1 cellular context compared by ENCODE assay signal in the genomic region with DNA sequence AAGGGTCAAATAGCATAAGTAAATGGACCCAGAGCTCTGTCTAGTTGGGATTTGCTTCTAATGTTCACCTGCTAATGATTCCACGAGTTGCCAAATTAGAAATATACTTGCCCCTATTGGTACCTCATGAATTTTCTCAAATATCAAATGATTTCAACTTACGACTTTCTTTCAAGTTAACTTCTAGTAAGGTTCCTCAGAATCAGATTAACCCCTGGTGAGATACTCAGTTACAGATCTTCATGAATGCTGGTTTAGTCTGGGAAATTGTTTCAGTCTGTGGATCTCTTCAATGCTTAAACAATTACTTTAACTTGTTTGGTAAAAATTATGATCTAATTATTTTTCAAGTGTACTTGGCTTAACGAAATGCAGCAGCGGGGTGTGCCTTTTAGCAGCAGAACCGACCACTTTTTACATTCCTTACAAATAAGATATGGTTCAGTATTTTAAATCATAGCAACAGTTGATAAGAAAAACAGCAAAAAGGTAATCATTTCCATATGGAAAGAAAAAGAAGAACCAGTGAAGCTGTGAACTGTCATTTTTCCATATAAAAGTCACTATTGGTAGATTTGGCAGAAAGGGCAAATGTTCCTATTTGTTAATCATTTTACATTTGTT.
TF ChIP-seq lines count a peak whose summit lies in the region.

No MANE protein-coding gene starts in this region.

TF ChIP-seq in HCT116, 20 proteins besides CTCF, POLR2A, EP300 and RAD21 (continued from another document):
- no peak for TF ChIP-seq POLR2AphosphoS5 (IDR thresholded peaks at IDR 0.05; ENCODE audit: low read depth, low read length)
- no peak for TF ChIP-seq CEBPB (IDR thresholded peaks at IDR 0.05; ENCODE audit: low read depth)
- no peak for TF ChIP-seq CBX3 (IDR thresholded peaks at IDR 0.05; ENCODE audit: low read depth)
- no peak for TF ChIP-seq EGR1 (IDR thresholded peaks at IDR 0.05; ENCODE audit: low read depth)
- TF ChIP-seq SRF (IDR thresholded peaks at IDR 0.05; ENCODE audit: low read depth) = no peak
- TF ChIP-seq, protein P1, sequence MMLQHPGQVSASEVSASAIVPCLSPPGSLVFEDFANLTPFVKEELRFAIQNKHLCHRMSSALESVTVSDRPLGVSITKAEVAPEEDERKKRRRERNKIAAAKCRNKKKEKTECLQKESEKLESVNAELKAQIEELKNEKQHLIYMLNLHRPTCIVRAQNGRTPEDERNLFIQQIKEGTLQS (IDR thresholded peaks at IDR 0.05) = no peak
- no peak for TF ChIP-seq JUND (IDR thresholded peaks at IDR 0.05)
- no peak for TF ChIP-seq ZNF274 (IDR thresholded peaks at IDR 0.05; ENCODE audit: low read depth, low read length)
- TF ChIP-seq, protein P2, sequence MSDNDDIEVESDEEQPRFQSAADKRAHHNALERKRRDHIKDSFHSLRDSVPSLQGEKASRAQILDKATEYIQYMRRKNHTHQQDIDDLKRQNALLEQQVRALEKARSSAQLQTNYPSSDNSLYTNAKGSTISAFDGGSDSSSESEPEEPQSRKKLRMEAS (IDR thresholded peaks at IDR 0.05) = no peak
- TF ChIP-seq, protein P3, sequence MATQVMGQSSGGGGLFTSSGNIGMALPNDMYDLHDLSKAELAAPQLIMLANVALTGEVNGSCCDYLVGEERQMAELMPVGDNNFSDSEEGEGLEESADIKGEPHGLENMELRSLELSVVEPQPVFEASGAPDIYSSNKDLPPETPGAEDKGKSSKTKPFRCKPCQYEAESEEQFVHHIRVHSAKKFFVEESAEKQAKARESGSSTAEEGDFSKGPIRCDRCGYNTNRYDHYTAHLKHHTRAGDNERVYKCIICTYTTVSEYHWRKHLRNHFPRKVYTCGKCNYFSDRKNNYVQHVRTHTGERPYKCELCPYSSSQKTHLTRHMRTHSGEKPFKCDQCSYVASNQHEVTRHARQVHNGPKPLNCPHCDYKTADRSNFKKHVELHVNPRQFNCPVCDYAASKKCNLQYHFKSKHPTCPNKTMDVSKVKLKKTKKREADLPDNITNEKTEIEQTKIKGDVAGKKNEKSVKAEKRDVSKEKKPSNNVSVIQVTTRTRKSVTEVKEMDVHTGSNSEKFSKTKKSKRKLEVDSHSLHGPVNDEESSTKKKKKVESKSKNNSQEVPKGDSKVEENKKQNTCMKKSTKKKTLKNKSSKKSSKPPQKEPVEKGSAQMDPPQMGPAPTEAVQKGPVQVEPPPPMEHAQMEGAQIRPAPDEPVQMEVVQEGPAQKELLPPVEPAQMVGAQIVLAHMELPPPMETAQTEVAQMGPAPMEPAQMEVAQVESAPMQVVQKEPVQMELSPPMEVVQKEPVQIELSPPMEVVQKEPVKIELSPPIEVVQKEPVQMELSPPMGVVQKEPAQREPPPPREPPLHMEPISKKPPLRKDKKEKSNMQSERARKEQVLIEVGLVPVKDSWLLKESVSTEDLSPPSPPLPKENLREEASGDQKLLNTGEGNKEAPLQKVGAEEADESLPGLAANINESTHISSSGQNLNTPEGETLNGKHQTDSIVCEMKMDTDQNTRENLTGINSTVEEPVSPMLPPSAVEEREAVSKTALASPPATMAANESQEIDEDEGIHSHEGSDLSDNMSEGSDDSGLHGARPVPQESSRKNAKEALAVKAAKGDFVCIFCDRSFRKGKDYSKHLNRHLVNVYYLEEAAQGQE (IDR thresholded peaks at IDR 0.05; ENCODE audit: low read depth) = no peak
- TF ChIP-seq ELF1 (IDR thresholded peaks at IDR 0.05; ENCODE audit: borderline replicate concordance, low read depth) = no peak
